In the genomic region with DNA sequence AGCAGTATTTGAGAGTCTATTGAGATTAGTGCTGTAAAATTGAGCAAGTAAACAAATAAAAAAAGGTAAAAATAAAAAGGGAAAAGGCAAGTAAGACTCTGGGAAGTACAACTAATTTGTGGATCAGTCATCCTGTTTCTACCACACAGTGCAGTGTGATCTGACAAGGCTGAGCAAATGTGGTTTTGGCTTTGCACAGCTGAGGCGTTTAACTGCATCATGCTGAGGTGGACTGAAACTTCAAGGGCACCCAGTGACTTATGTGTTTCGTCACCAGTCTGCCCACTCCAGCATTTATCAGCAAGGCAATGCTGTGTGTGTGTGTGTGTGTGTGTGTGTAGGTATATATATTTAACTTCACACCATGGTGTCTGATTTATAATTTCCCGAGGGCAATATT, we compare ENCODE assay signal across 10 cellular contexts.
A peak's percentile ranks its signal among the peaks of the same experiment; 100 is the strongest.
DNase-seq lines count a peak whose midpoint lies in the region; ATAC-seq and TF ChIP-seq lines count a peak whose summit lies in the region.
"Had no signal": no experiment of that assay in that cellular context is flagged by ENCODE, and none has a peak within 500 bp of the region (broad histone marks: within the 10 kb centered on the region; RNA-seq: fewer than 3 reads in every experiment).

No MANE protein-coding gene starts in this region.

- H3K9ac ChIP-seq in trophoblast cell (ENCODE audit: low read length), result no peak overlapping the region
- H3K9ac ChIP-seq: KMS-11 had no signal

- no peak overlapping the region for H3K14ac ChIP-seq in trophoblast cell (ENCODE audit: low read length)

- no peak overlapping the region for H3K4me3 Mint-ChIP-seq in activated T-cell treated with anti-CD3 and anti-CD28 coated beads, Interleukin-2, amount 50 U/mL, for 4 hours

- no peaks in the 10 kb centered on the region for H3F3A ChIP-seq in PC-9 (ENCODE audit: insufficient read depth, low read depth)

- CTCF ChIA-PET in PC-9 (lab: Charles Lee), result no interaction called here

- no peaks in the 10 kb centered on the region for H3K9me3 Mint-ChIP-seq in activated T-cell treated with anti-CD3 and anti-CD28 coated beads, Interleukin-2, amount 50 U/mL, for 4 hours

- H3K79me1 ChIP-seq in trophoblast cell (ENCODE audit: low read length), result no peaks in the 10 kb centered on the region

- H3K23ac ChIP-seq in trophoblast cell (ENCODE audit: low read length), result no peak overlapping the region

- TF ChIP-seq CTCF in PC-9 (conservative IDR thresholded peaks at IDR 0.05) (no peak), left lung (IDR thresholded peaks at IDR 0.05) (no peak)

- no peaks in the 10 kb centered on the region for H3K9me3 ChIP-seq in PC-9 (ENCODE audit: insufficient read depth, low read depth)
- no peaks in the 10 kb centered on the region for H3K9me3 ChIP-seq in left lung
- H3K9me3 ChIP-seq in trophoblast cell (ENCODE audit: insufficient read depth, low read depth, low read length), result no peaks in the 10 kb centered on the region
- H3K9me3 ChIP-seq: heart left ventricle had no signal

- no peak overlapping the region for H2BK120ac ChIP-seq in trophoblast cell (ENCODE audit: insufficient read depth, low read length, poor library complexity)

- no peak overlapping the region for H2BK12ac ChIP-seq in trophoblast cell (ENCODE audit: low read length)

- no peaks in the 10 kb centered on the region for H3K9me2 ChIP-seq in PC-9 (ENCODE audit: insufficient read depth)

- DNase-seq in activated T-cell treated with anti-CD3 and anti-CD28 coated beads, Interleukin-2, amount 50 U/mL, for 4 hours, result peak; percentile 54
- DNase-seq in stimulated activated CD4-positive, alpha-beta T cell treated with anti-CD3 and anti-CD28 coated beads, TNF-alpha, amount 100 ng/mL, for 24 hours (ENCODE audit: low read depth in 3 of 3), result peak; percentile 53 to 77 (median 71)
- DNase-seq in PC-9 (no peak), left lung (no peak), glomerular visceral epithelial cell (ENCODE audit: extremely low spot score) (no peak), trophoblast cell (no peak)
- DNase-seq: heart left ventricle had no signal

- no peak overlapping the region for H4K8ac ChIP-seq in trophoblast cell (ENCODE audit: low read depth, low read length)

- peak; percentile 85 for ATAC-seq in GM21390 (IDR thresholded peaks at IDR 0.05; ENCODE audit: unreplicated experiment)
- ATAC-seq in HG03565 (IDR thresholded peaks at IDR 0.05; ENCODE audit: unreplicated experiment), result peak; percentile 90
- peak; percentile 89 to 91 for ATAC-seq in activated T-cell treated with anti-CD3 and anti-CD28 coated beads, Interleukin-2, amount 50 U/mL, for 4 hours
- ATAC-seq in left lung, result no peak

- peaks cover 59% of the 10 kb centered on the region for H3K4me1 Mint-ChIP-seq in activated T-cell treated with anti-CD3 and anti-CD28 coated beads, Interleukin-2, amount 50 U/mL, for 4 hours (ENCODE audit: low read depth)

- POLR2A ChIA-PET in PC-9 (lab: Charles Lee; ENCODE audit: unreplicated experiment), result no interaction called here

- peaks cover 2% of the 10 kb centered on the region for H3K36me3 Mint-ChIP-seq in activated T-cell treated with anti-CD3 and anti-CD28 coated beads, Interleukin-2, amount 50 U/mL, for 4 hours (ENCODE audit: insufficient read depth)

- H2BK5ac ChIP-seq in trophoblast cell (ENCODE audit: low read depth, low read length, poor library complexity), result no peak overlapping the region

- H4K12ac ChIP-seq in trophoblast cell (ENCODE audit: low read depth, low read length), result no peak overlapping the region

- H4K20me1 ChIP-seq in PC-9 (ENCODE audit: insufficient read depth), result no peaks in the 10 kb centered on the region

- no peak overlapping the region for H3K4me3 ChIP-seq in PC-9
- H3K4me3 ChIP-seq in left lung, result no peak overlapping the region
- no peak overlapping the region for H3K4me3 ChIP-seq in trophoblast cell (ENCODE audit: low read depth, low read length)
- H3K4me3 ChIP-seq: heart left ventricle had no signal

- no CpG with 5 or more reads among the region's 3 CpGs for WGBS in trophoblast cell (ENCODE audit: extremely low coverage, insufficient coverage, insufficient read length)

- H3K27ac ChIP-seq in PC-9 (no peak overlapping the region), left lung (no peak overlapping the region), trophoblast cell (ENCODE audit: low read depth, low read length) (no peak overlapping the region)
- H3K27ac ChIP-seq: heart left ventricle, KMS-11 had no signal

- H3K4me2 ChIP-seq in PC-9, result no peak overlapping the region
- H3K4me2 ChIP-seq in trophoblast cell (ENCODE audit: low read length), result no peak overlapping the region
- H3K4me2 ChIP-seq: KMS-11 had no signal

- H3K4me1 ChIP-seq in PC-9 (replicated peaks; ENCODE audit: insufficient read depth) (0 out of 2 replicates have a peak, but pooled peaks cover 6% of the 10 kb centered on the region), left lung (no peaks in the 10 kb centered on the region), trophoblast cell (ENCODE audit: control insufficient read depth in 1 of 2, insufficient read depth in 2 of 2, low read length in 2 of 2) (no peaks in the 10 kb centered on the region)

- H3K4ac ChIP-seq in trophoblast cell (ENCODE audit: low read depth, low read length), result no peak overlapping the region

- no peaks in the 10 kb centered on the region for H3K79me2 ChIP-seq in PC-9 (ENCODE audit: low read depth)
- H3K79me2 ChIP-seq in trophoblast cell (ENCODE audit: control insufficient read depth, insufficient read depth, low read length, poor library complexity), result no peaks in the 10 kb centered on the region

- H2AK5ac ChIP-seq in trophoblast cell (ENCODE audit: low read length), result no peak overlapping the region

- H3K36me3 ChIP-seq in PC-9 (ENCODE audit: low read depth), result no peaks in the 10 kb centered on the region
- no peaks in the 10 kb centered on the region for H3K36me3 ChIP-seq in left lung
- H3K36me3 ChIP-seq in trophoblast cell (ENCODE audit: control insufficient read depth in 1 of 2, insufficient read depth in 2 of 2, low read length in 2 of 2), result no peaks in the 10 kb centered on the region
- H3K36me3 ChIP-seq: heart left ventricle had no signal

- no peaks in the 10 kb centered on the region for H3K27me3 Mint-ChIP-seq in activated T-cell treated with anti-CD3 and anti-CD28 coated beads, Interleukin-2, amount 50 U/mL, for 4 hours (ENCODE audit: low read depth)

- H3K27me3 ChIP-seq in PC-9 (ENCODE audit: insufficient read depth, low read depth), result no peaks in the 10 kb centered on the region
- no peaks in the 10 kb centered on the region for H3K27me3 ChIP-seq in left lung
- no peaks in the 10 kb centered on the region for H3K27me3 ChIP-seq in trophoblast cell (ENCODE audit: insufficient read depth, low read length)
- H3K27me3 ChIP-seq: heart left ventricle had no signal

- H2AFZ ChIP-seq in PC-9 (no peak overlapping the region), trophoblast cell (ENCODE audit: insufficient read depth, low read length, poor library complexity) (no peak overlapping the region)

- no peak overlapping the region for H4K91ac ChIP-seq in trophoblast cell (ENCODE audit: low read depth, low read length)

- no TSS peak for BruUV-seq in PC-9 (replicated peaks; lab: Mats Ljungman, UMichigan)

- intact Hi-C loops in PC-9 (cut with micrococcal nuclease; ENCODE audit: unreplicated experiment) (no loop called here), left lung (cut with DNase I) (loop anchor here in 1 of 2 donors (10.0 kb wide), 1 partner anchor 198 kb away; no protein-coding TSS in a partner anchor)

- H3K18ac ChIP-seq in trophoblast cell (ENCODE audit: low read length), result no peak overlapping the region

Comparison
In these comparisons a context has a peak if more than half of its experiments do, and no peak if none do; other contexts are left out.
1. DNase-seq: peak in activated T-cell treated with anti-CD3 and anti-CD28 coated beads, Interleukin-2, amount 50 U/mL, for 4 hours (single experiment) and stimulated activated CD4-positive, alpha-beta T cell treated with anti-CD3 and anti-CD28 coated beads, TNF-alpha, amount 100 ng/mL, for 24 hours (3 of 3); none in PC-9 (0 of 2), left lung (0 of 2), glomerular visceral epithelial cell (single experiment) and trophoblast cell (0 of 2).